ENCODE assay signal across 9 cellular contexts in the genomic region with DNA sequence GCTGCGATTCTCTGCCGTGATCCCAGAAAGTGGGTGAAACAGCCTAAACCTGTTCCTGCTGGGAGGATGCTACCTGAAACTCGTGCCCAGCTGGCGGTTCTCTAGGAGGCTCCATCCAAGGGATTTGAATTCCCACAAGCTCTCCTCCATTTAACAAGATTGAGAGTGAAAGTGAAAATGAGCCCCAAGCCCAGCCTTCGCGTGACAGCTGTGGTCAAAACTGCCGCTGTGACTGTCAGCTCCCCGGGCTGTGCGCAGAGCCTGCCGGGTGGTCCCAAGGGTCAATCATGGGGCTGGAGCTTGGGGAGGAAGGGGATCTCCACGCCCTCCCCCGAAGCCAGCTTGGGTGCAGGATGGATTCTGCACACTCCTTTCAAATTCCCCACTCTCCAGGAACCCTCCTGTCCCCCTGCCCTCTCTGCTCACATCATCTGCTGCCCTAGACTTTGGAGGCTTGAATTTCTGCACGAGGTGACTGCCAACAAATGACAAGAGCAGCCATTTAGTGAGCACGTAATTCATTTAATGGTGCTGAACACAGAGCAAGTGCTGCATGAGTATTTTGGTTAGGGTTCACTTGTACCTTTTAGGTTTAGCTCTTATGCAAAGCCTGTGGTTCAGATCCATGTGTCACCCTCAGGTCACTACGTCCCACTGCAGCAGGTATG. TPM values are rescaled to one million over a fixed set of nuclear protein-coding genes. Genes with fewer than 3 reads are reported as not detected.
DNase-seq lines count a peak whose midpoint lies in the region; ATAC-seq and TF ChIP-seq lines count a peak whose summit lies in the region.
"Had no signal": no experiment of that assay in that cellular context is flagged by ENCODE, and none has a peak within 500 bp of the region (broad histone marks: within the 10 kb centered on the region; RNA-seq: fewer than 3 reads in every experiment).

No MANE protein-coding gene starts in this region.

- H3K4me3 ChIP-seq in prostate gland, result peak overlapping the region; percentile 1 to 4

- peaks cover 8 to 38% of the 10 kb centered on the region in 2 donors for H3K36me3 Mint-ChIP-seq in activated naive CD4-positive, alpha-beta T cell treated with anti-CD3 and anti-CD28 coated beads, Interleukin-2, amount 50 U/mL, for 72 hours

- H3K4me1 ChIP-seq in prostate gland (replicated peaks), result no peaks in the 10 kb centered on the region
- H3K4me1 ChIP-seq: parathyroid adenoma had no signal

- DNase-seq in NCI-H82 (lab: John Stamatoyannopoulos, UW) (peak; percentile 83), prostate gland (ENCODE audit: low spot score) (no peak), COR-L47 (lab: John Stamatoyannopoulos, UW) (no peak), occipital lobe (lab: John Stamatoyannopoulos, UW) (no peak), SKM-1 (lab: John Stamatoyannopoulos, UW; ENCODE audit: unreplicated experiment) (no peak)
- DNase-seq in activated naive CD4-positive, alpha-beta T cell treated with anti-CD3 and anti-CD28 coated beads, Interleukin-2, amount 50 U/mL, for 72 hours (ENCODE audit: low spot score in 2 of 2), result peak; percentile 66 to 75

- intact Hi-C loops in prostate gland (cut with DNase I), result no loop called here

- no peak overlapping the region for H3K27ac ChIP-seq in prostate gland
- H3K27ac ChIP-seq: parathyroid adenoma had no signal

- H3K27ac Mint-ChIP-seq in activated naive CD4-positive, alpha-beta T cell treated with anti-CD3 and anti-CD28 coated beads, Interleukin-2, amount 50 U/mL, for 72 hours, result peak overlapping the region; percentile 91 to 99

- TF ChIP-seq CTCF in prostate gland (IDR thresholded peaks at IDR 0.05), result no peak

- peaks cover 0 to 5% of the 10 kb centered on the region in 2 donors for H3K9me3 Mint-ChIP-seq in activated naive CD4-positive, alpha-beta T cell treated with anti-CD3 and anti-CD28 coated beads, Interleukin-2, amount 50 U/mL, for 72 hours

- no peaks in the 10 kb centered on the region for H3K36me3 ChIP-seq in prostate gland

- TF ChIP-seq POLR2A in prostate gland (IDR thresholded peaks at IDR 0.05), result no peak

- peak; percentile 20 for ATAC-seq in GM18858 (IDR thresholded peaks at IDR 0.05; ENCODE audit: unreplicated experiment)
- ATAC-seq in HG02610 (IDR thresholded peaks at IDR 0.05; ENCODE audit: unreplicated experiment), result peak; percentile 45
- ATAC-seq in activated naive CD4-positive, alpha-beta T cell treated with anti-CD3 and anti-CD28 coated beads, Interleukin-2, amount 50 U/mL, for 72 hours, result peak; percentile 78 to 82

- 31% methylated on average over 15 of the region's 15 CpGs for WGBS in prostate gland

- no peaks in the 10 kb centered on the region for H3K9me3 ChIP-seq in prostate gland

- H3K27me3 ChIP-seq in prostate gland (replicated peaks; ENCODE audit: insufficient read depth), result no peaks in the 10 kb centered on the region

RNA-seq across cellular contexts. Expression of a gene that starts 5.3 kb away (rescaled TPM):
- total RNA-seq in activated naive CD4-positive, alpha-beta T cell treated with anti-CD3 and anti-CD28 coated beads, Interleukin-2, amount 50 U/mL, for 72 hours, result 10 to 100 TPM; 12.9 to 50.0 TPM
- 10 to 100 TPM; 10.3 to 17.4 TPM for total RNA-seq in prostate gland
- not detected for total RNA-seq in occipital lobe

RNA-seq across cellular contexts. Expression of a gene that starts 26.0 kb away (rescaled TPM):
- under 1 TPM; 0.20 to 0.49 TPM for total RNA-seq in activated naive CD4-positive, alpha-beta T cell treated with anti-CD3 and anti-CD28 coated beads, Interleukin-2, amount 50 U/mL, for 72 hours
- total RNA-seq in prostate gland, result not detected
- total RNA-seq in occipital lobe, result not detected

RNA-seq across cellular contexts. Expression of a gene that starts 44.0 kb away (rescaled TPM):
- not detected for total RNA-seq in activated naive CD4-positive, alpha-beta T cell treated with anti-CD3 and anti-CD28 coated beads, Interleukin-2, amount 50 U/mL, for 72 hours
- total RNA-seq in prostate gland, result 1 to 10 TPM in 1 of 2 donors, not detected in 1; 3.1 TPM
- 3.0 TPM for total RNA-seq in occipital lobe

RNA-seq across cellular contexts. Expression of a gene that starts 55.0 kb away (rescaled TPM):
- total RNA-seq in activated naive CD4-positive, alpha-beta T cell treated with anti-CD3 and anti-CD28 coated beads, Interleukin-2, amount 50 U/mL, for 72 hours, result 1 to 10 TPM; 1.2 to 2.3 TPM
- 1 to 10 TPM; 1.5 to 3.0 TPM for total RNA-seq in prostate gland
- total RNA-seq in occipital lobe, result 5.6 TPM

Comparison
In these comparisons a context has a peak if more than half of its experiments do, and no peak if none do; other contexts are left out.
1. ATAC-seq: peak in every context shown above with its lines; median percentile 80 in activated naive CD4-positive, alpha-beta T cell treated with anti-CD3 and anti-CD28 coated beads, Interleukin-2, amount 50 U/mL, for 72 hours; 45 in HG02610; 20 in GM18858.
2. DNase-seq: peak in NCI-H82 (single experiment) and activated naive CD4-positive, alpha-beta T cell treated with anti-CD3 and anti-CD28 coated beads, Interleukin-2, amount 50 U/mL, for 72 hours (2 of 2); none in prostate gland (single experiment), COR-L47 (single experiment), occipital lobe (single experiment) and SKM-1 (single experiment).
3. RNA of a gene that starts 5.3 kb away (total RNA-seq): 12.9 to 50.0 TPM in activated naive CD4-positive, alpha-beta T cell treated with anti-CD3 and anti-CD28 coated beads, Interleukin-2, amount 50 U/mL, for 72 hours and 10.3 to 17.4 TPM in prostate gland; not detected in occipital lobe (single experiment); every median in the first group is over 10 times any median in the second.